Comparison of ENCODE assay signal across 18 cellular contexts in the genomic region with DNA sequence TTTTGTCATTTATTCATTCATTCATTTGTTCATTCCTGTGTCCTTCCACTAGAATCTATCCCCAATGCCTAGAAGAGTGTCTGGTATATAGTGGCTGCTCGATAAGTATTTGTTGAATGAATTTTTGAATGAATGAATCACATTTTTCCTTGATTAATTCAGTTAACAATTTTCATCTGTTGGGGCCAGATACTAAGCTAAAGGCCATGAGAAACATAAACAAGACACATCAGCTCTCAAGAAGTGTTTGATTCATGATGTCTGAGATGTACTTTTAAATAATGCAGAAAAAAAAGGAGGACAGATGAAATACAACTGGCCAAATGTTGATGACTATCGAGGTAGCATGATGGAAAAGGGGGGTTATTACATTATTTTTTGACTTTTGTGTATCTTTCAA. TPM values are rescaled to one million over a fixed set of nuclear protein-coding genes. Genes with fewer than 3 reads are reported as not detected.
DNase-seq lines count a peak whose midpoint lies in the region; ATAC-seq and TF ChIP-seq lines count a peak whose summit lies in the region.
"Had no signal": no experiment of that assay in that cellular context is flagged by ENCODE, and none has a peak within 500 bp of the region (broad histone marks: within the 10 kb centered on the region; RNA-seq: fewer than 3 reads in every experiment).

No MANE protein-coding gene starts in this region.

- no peak overlapping the region for H2AK5ac ChIP-seq in IMR-90 (ENCODE audit: low read depth, low read length)

- peak overlapping the region; percentile 46 to 92 (median 82); a peak in 19 of 22 replicates for H3K4me2 ChIP-seq in BLaER1 treated with 17β-estradiol and CSF1 and Interleukin-3, amounts not matched to agents 10 nM and 100 nM
- no peak overlapping the region for H3K4me2 ChIP-seq in IMR-90 (ENCODE audit: low read depth, low read length)
- H3K4me2 ChIP-seq: KMS-11 had no signal

- H3K79me1 ChIP-seq in IMR-90 (ENCODE audit: low read depth in 1 of 2, low read length in 2 of 2): no peaks in the 10 kb centered on the region

- H2AK9ac ChIP-seq in IMR-90 (replicated peaks; ENCODE audit: low read depth, low read length, poor library complexity): no peak overlapping the region

- no peak overlapping the region for H3K4ac ChIP-seq in IMR-90 (ENCODE audit: low read depth, low read length)

- peaks cover 60 to 80% (median 74%) of the 10 kb centered on the region in 10 experiments for H3K4me1 ChIP-seq in BLaER1 treated with 17β-estradiol and CSF1 and Interleukin-3, amounts not matched to agents 10 nM and 100 nM
- H3K4me1 ChIP-seq in IMR-90 (ENCODE audit: control insufficient read depth, insufficient read depth, low read length): peaks cover 10% of the 10 kb centered on the region
- peaks cover 21% of the 10 kb centered on the region for H3K4me1 ChIP-seq in body of pancreas

- H4K5ac ChIP-seq in IMR-90 (ENCODE audit: low read depth, low read length): no peak overlapping the region

- H4K8ac ChIP-seq in IMR-90 (ENCODE audit: low read depth in 2 of 2, low read length in 2 of 2): no peak overlapping the region

- H3K4me3 ChIP-seq in BLaER1 treated with 17β-estradiol and CSF1 and Interleukin-3, amounts not matched to agents 10 nM and 100 nM: no peak overlapping the region
- no peak overlapping the region for H3K4me3 ChIP-seq in IMR-90 (ENCODE audit: insufficient read depth, low read depth, low read length)
- H3K4me3 ChIP-seq in fibroblast of villous mesenchyme (ENCODE audit: low read depth, low read length): no peak overlapping the region
- H3K4me3 ChIP-seq in body of pancreas: no peak overlapping the region
- H3K4me3 ChIP-seq: GM12878, GM23338, MG63, Peyer's patch had no signal

- peak overlapping the region in 3 of 11 experiments; percentile 36 to 62 (median 58); a peak in 4 of 22 replicates for H3K27ac ChIP-seq in BLaER1 treated with 17β-estradiol and CSF1 and Interleukin-3, amounts not matched to agents 10 nM and 100 nM
- H3K27ac ChIP-seq in IMR-90 (ENCODE audit: insufficient read depth, low read length) (no peak overlapping the region), body of pancreas (peak overlapping the region in 2 of 4 donors; percentile 70 to 76)
- H3K27ac ChIP-seq: KMS-11 had no signal

- H3K27me3 ChIP-seq in BLaER1 treated with 17β-estradiol and CSF1 and Interleukin-3, amounts not matched to agents 10 nM and 100 nM: no peaks in the 10 kb centered on the region
- H3K27me3 ChIP-seq in IMR-90 (ENCODE audit: control insufficient read depth, insufficient read depth, low read length) (no peaks in the 10 kb centered on the region), body of pancreas (no peaks in the 10 kb centered on the region)
- H3K27me3 ChIP-seq: MG63, Peyer's patch had no signal

- H3K9me1 ChIP-seq in IMR-90 (ENCODE audit: insufficient read depth, low read length): peaks cover 14% of the 10 kb centered on the region

- H2BK15ac ChIP-seq in IMR-90 (ENCODE audit: low read depth, low read length): no peak overlapping the region

- in situ Hi-C loops in IMR-90 (cut with MboI; ENCODE audit: low sequenced_read_pairs): no loop called here

- H4K91ac ChIP-seq in IMR-90 (ENCODE audit: insufficient read depth, low read depth, low read length): no peak overlapping the region

- dilution Hi-C loops in IMR-90 (cut with HindIII; ENCODE audit: low sequenced_read_pairs, unreplicated experiment): no loop called here

- no peaks in the 10 kb centered on the region for H3K36me3 ChIP-seq in BLaER1 treated with 17β-estradiol and CSF1 and Interleukin-3, amounts not matched to agents 10 nM and 100 nM
- H3K36me3 ChIP-seq in IMR-90 (ENCODE audit: control insufficient read depth, insufficient read depth, low read length) (no peaks in the 10 kb centered on the region), body of pancreas (replicated peaks in 1 of 2; ENCODE audit: insufficient read depth in 1 of 2, low read depth in 2 of 2) (no peaks in the 10 kb centered on the region)
- H3K36me3 ChIP-seq: MG63, Peyer's patch had no signal

- TF ChIP-seq POLR2A in IMR-90 (IDR thresholded peaks at IDR 0.05; ENCODE audit: low read depth, low read length) (no peak), body of pancreas (IDR thresholded peaks at IDR 0.05) (no peak)

- no peak overlapping the region for H2BK5ac ChIP-seq in IMR-90 (ENCODE audit: low read depth, low read length, poor library complexity, severe bottlenecking)

- H3K18ac ChIP-seq in IMR-90 (ENCODE audit: low read depth, low read length): no peak overlapping the region

- TF ChIP-seq RAD21 in IMR-90 (IDR thresholded peaks at IDR 0.05; ENCODE audit: low read length): no peak

- ATAC-seq in IMR-90 (ENCODE audit: low read depth) (no peak), body of pancreas (no peak), HG02870 (IDR thresholded peaks at IDR 0.05; ENCODE audit: unreplicated experiment) (no peak)
- ATAC-seq: CD8-positive, alpha-beta T cell; HepG2 had no signal

- no CpG with 5 or more reads among the region's 2 CpGs for WGBS in IMR-90 (ENCODE audit: extremely low coverage in 2 of 2, insufficient read length in 1 of 2), 2 experiments
- 92 to 93% methylated on average over 2 of the region's 2 CpGs for WGBS in body of pancreas, 2 donors

- CTCF ChIA-PET in IMR-90 (lab: Yijun Ruan, JAX): interaction anchor here (0.9 kb wide), 1 partner anchor 8 kb away, joined by 3 read pairs; no protein-coding TSS in a partner anchor

- POLR2A ChIA-PET in IMR-90 (lab: Charles Lee; ENCODE audit: unreplicated experiment): no interaction called here

- no peak overlapping the region; a peak in 1 of 22 replicates for H3K9ac ChIP-seq in BLaER1 treated with 17β-estradiol and CSF1 and Interleukin-3, amounts not matched to agents 10 nM and 100 nM
- no peak overlapping the region for H3K9ac ChIP-seq in IMR-90 (ENCODE audit: low read depth, low read length)
- H3K9ac ChIP-seq: KMS-11 had no signal

- H3K56ac ChIP-seq in IMR-90 (ENCODE audit: extremely low read depth, insufficient read depth, low read length): no peak overlapping the region

- no peak overlapping the region for H2AFZ ChIP-seq in IMR-90 (replicated peaks; ENCODE audit: low read length, poor library complexity)
- H2AFZ ChIP-seq: GM23338 had no signal

- no TSS peak for BruUV-seq in IMR-90 (replicated peaks; lab: Mats Ljungman, UMichigan)

- no peak for TF ChIP-seq CTCF in IMR-90 (conservative IDR thresholded peaks at IDR 0.05; ENCODE audit: low read depth, low read length)
- no peak for TF ChIP-seq CTCF in fibroblast of villous mesenchyme (IDR thresholded peaks at IDR 0.05; ENCODE audit: insufficient read depth, low read depth, low read length)
- no peak for TF ChIP-seq CTCF in body of pancreas (IDR thresholded peaks at IDR 0.05)
- TF ChIP-seq CTCF in GM10266 (IDR thresholded peaks at IDR 0.05; ENCODE audit: control insufficient read depth, insufficient read depth, low read depth, missing control alignments): no peak

- no peak overlapping the region for H3K23ac ChIP-seq in IMR-90 (ENCODE audit: low read depth, low read length)

- H3K14ac ChIP-seq in IMR-90 (replicated peaks; ENCODE audit: low read depth, low read length): no peak overlapping the region

- no peaks in the 10 kb centered on the region for H4K20me1 ChIP-seq in BLaER1 treated with 17β-estradiol and CSF1 and Interleukin-3, amounts not matched to agents 10 nM and 100 nM
- no peaks in the 10 kb centered on the region for H4K20me1 ChIP-seq in IMR-90 (ENCODE audit: insufficient read depth, low read length)

- H3K9me3 ChIP-seq in BLaER1 treated with 17β-estradiol and CSF1 and Interleukin-3, amounts not matched to agents 10 nM and 100 nM (replicated peaks in 1 of 11): no peaks in the 10 kb centered on the region
- H3K9me3 ChIP-seq in IMR-90 (ENCODE audit: control insufficient read depth, insufficient read depth, low read length) (no peaks in the 10 kb centered on the region), body of pancreas (no peaks in the 10 kb centered on the region)
- H3K9me3 ChIP-seq: MG63, Peyer's patch had no signal

- intact Hi-C loops in IMR-90 (cut with micrococcal nuclease): no loop called here
- intact Hi-C loops in body of pancreas (cut with DNase I): no loop called here

- H2BK120ac ChIP-seq in IMR-90 (ENCODE audit: low read depth, low read length): no peak overlapping the region

- H2BK20ac ChIP-seq in IMR-90 (ENCODE audit: low read depth, low read length): no peak overlapping the region

- DNase-seq in IMR-90: peak; percentile 63
- DNase-seq in amniotic epithelial cell (ENCODE audit: low read depth): peak; percentile 36
- DNase-seq in fibroblast of villous mesenchyme (ENCODE audit: low read depth): peak; percentile 28
- no peak for DNase-seq in body of pancreas
- no peak for DNase-seq in GM10266 (ENCODE audit: extremely low spot score)
- DNase-seq in activated CD8-positive, alpha-beta memory T cell treated with anti-CD3 and anti-CD28 coated beads for 24 hours: no peak
- DNase-seq: CD8-positive, alpha-beta T cell; MG63; NCI-H1092; NCI-H82; Peyer's patch; SHP77 had no signal

TF ChIP-seq in IMR-90, 13 proteins besides CTCF, POLR2A, EP300 and RAD21:
- TF ChIP-seq MXI1 (IDR thresholded peaks at IDR 0.05; ENCODE audit: borderline replicate concordance, low read depth, low read length) (no peak), NFE2L2 (IDR thresholded peaks at IDR 0.05; ENCODE audit: low read depth, low read length) (no peak), CEBPB (IDR thresholded peaks at IDR 0.05; ENCODE audit: low read depth, low read length) (no peak), SMC3 (IDR thresholded peaks at IDR 0.05; ENCODE audit: low read depth, low read length) (no peak), RCOR1 (IDR thresholded peaks at IDR 0.05; ENCODE audit: insufficient replicate concordance, low read length) (no peak)
- TF ChIP-seq, protein P1, sequence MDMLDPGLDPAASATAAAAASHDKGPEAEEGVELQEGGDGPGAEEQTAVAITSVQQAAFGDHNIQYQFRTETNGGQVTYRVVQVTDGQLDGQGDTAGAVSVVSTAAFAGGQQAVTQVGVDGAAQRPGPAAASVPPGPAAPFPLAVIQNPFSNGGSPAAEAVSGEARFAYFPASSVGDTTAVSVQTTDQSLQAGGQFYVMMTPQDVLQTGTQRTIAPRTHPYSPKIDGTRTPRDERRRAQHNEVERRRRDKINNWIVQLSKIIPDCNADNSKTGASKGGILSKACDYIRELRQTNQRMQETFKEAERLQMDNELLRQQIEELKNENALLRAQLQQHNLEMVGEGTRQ (IDR thresholded peaks at IDR 0.05; ENCODE audit: low read depth, low read length): no peak

RNA-seq across cellular contexts. Expression of a gene that starts 48.1 kb away (rescaled TPM):
- total RNA-seq in IMR-90 (2012; rRNA removed) (327 and 441 TPM in 2 replicates), fibroblast of villous mesenchyme (215 and 279 TPM in 2 replicates), body of pancreas (100 to 1,000 TPM; 150 to 243 TPM)
- polyA plus RNA-seq in IMR-90 (2012; rRNA removed): 244 and 254 TPM in 2 replicates
- polyA plus RNA-seq in IMR-90 (2012; cell fraction: cytosol; rRNA removed): 142 and 290 TPM in 2 replicates
- 69.6 and 90.7 TPM in 2 replicates for polyA plus RNA-seq in IMR-90 (2012; cell fraction: nucleus; rRNA removed; ENCODE audit: low replicate concordance)

RNA-seq across cellular contexts. Expression of a gene that starts 54.1 kb away (rescaled TPM):
- total RNA-seq in IMR-90 (2012; rRNA removed) (53.6 and 86.7 TPM in 2 replicates), fibroblast of villous mesenchyme (108 and 122 TPM in 2 replicates), body of pancreas (1,000 to 10,000 TPM in 1 of 2 donors, 100 to 1,000 TPM in 1; 412 to 1,093 TPM)
- polyA plus RNA-seq in IMR-90 (2012; rRNA removed): 171 and 406 TPM in 2 replicates
- polyA plus RNA-seq in IMR-90 (2012; cell fraction: cytosol; rRNA removed): 405 and 665 TPM in 2 replicates
- 1,840 and 2,271 TPM in 2 replicates for polyA plus RNA-seq in IMR-90 (2012; cell fraction: nucleus; rRNA removed; ENCODE audit: low replicate concordance)

Comparison
In these comparisons a context has a peak if more than half of its experiments do, and no peak if none do; other contexts are left out.
1. DNase-seq: peak in IMR-90 (single experiment), amniotic epithelial cell (single experiment) and fibroblast of villous mesenchyme (single experiment); none in body of pancreas (0 of 4), GM10266 (single experiment) and activated CD8-positive, alpha-beta memory T cell treated with anti-CD3 and anti-CD28 coated beads for 24 hours (single experiment).